16 cellular contexts compared by ENCODE assay signal in the genomic region with DNA sequence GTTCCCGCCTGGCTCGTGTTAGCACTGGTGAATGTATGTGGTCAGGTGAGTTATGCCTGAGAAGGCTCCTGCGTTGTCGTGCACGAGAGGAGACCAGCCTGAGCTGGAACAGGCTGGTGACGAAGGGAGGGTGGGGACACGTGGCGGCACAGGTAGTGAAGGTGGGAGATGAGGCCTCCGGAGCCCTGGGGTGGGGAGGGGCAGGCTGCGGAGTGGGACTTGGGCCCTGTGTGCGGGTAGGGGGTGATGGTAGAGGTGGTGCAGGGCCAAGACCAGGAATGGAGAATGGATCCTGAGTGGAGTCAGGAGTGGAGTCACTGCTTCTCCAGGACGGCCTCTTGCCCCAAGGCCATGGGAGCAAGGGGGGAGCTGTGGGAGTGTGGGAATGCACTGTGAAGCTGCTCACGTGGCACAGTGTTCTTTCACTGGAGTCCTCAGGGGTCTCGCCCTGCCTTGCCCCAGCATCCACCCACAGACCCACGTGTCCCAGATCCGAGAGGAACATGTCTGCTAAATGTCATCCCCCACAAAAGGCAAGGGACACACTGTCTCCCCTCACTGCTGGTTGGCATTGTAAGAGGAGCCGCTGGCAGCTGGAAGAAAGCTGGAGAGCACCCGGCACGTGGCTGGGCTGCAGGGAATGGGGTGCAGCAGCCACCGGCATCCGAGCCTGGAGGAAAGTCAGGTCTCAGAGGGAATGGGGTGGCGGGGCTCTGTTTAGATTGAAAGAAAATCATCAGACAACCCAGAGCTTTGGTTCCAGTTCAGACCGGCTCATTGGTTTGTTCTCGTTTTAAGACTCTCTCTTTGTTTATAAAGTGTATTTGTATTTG.
"Had no signal": no experiment of that assay in that cellular context is flagged by ENCODE, and none has a peak within 500 bp of the region (broad histone marks: within the 10 kb centered on the region; RNA-seq: fewer than 3 reads in every experiment).

No MANE protein-coding gene starts in this region.

- H3K4me3 ChIP-seq: spleen, thoracic aorta had no signal

- H3K27ac ChIP-seq: spleen, thoracic aorta had no signal

- H3K4me1 ChIP-seq: spleen had no signal

- H3K36me3 ChIP-seq: spleen, thoracic aorta had no signal

- H3K9me3 ChIP-seq: thoracic aorta had no signal

- DNase-seq: activated CD4-positive, alpha-beta memory T cell treated with anti-CD3 and anti-CD28 coated beads, Interleukin-2, amount 10 ng/mL, durations not matched to agents 7 days and 5 days; activated CD4-positive, alpha-beta T cell treated with anti-CD3 and anti-CD28 coated beads for 4 hours; activated CD8-positive, alpha-beta memory T cell treated with anti-CD3 and anti-CD28 coated beads, Interleukin-2, amount 50 U/mL, for 4 hours; activated gamma-delta T cell treated with Interleukin-2 at 50 U/mL for 16 hours; activated T-cell treated with anti-CD3 and anti-CD28 coated beads, Interleukin-2, amount 50 U/mL, for 72 hours; amygdala; cerebellar nuclear complex; dermis blood vessel endothelial cell; erythroblast; islet precursor cell; nucleus accumbens; right cardiac atrium; spleen; T-helper 17 cell had no signal

- ATAC-seq: activated T-cell treated with anti-CD3 and anti-CD28 coated beads, Interleukin-2, amount 50 U/mL, for 72 hours; left lobe of liver; right cardiac atrium; T-helper 17 cell had no signal
